12 cellular contexts compared by ENCODE assay signal in the genomic region with DNA sequence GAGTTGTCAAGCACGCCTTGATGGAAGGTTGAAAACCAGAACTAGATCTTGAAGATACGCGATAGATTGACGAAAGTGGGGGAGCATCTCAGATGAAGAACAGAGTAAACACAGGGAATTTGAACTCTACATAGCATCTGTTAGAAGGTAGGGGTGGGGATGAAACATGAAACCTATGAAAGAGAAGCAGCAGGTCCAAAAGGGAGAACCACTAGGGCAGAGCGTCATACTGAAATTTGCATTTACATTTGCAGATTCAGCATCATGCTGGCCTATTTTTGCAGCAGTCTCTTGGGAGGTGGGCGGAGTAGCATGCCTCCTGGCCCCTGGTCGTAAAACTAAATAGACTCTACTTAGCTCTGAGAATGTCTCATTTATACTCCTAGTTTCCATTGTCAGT.
DNase-seq lines count a peak whose midpoint lies in the region; ATAC-seq and TF ChIP-seq lines count a peak whose summit lies in the region.
"Had no signal": no experiment of that assay in that cellular context is flagged by ENCODE, and none has a peak within 500 bp of the region (broad histone marks: within the 10 kb centered on the region; RNA-seq: fewer than 3 reads in every experiment).

No MANE protein-coding gene starts in this region.

- H3K36me3 Mint-ChIP-seq in activated naive CD8-positive, alpha-beta T cell = no peaks in the 10 kb centered on the region

- DNase-seq in NCI-H526 (lab: John Stamatoyannopoulos, UW) (peak; percentile 72 to 86), OCI-M1 (lab: John Stamatoyannopoulos, UW) (no peak), GM03348 (ENCODE audit: low spot score) (no peak)
- peak; percentile 41 to 58 for DNase-seq in stimulated activated CD4-positive, alpha-beta T cell treated with anti-CD3 and anti-CD28 coated beads, Interleukin-4, amount 100 ng/mL, for 48 hours (ENCODE audit: low read depth in 2 of 2)
- DNase-seq: MG63, spleen, thyroid gland had no signal

- ATAC-seq in GM19035 (IDR thresholded peaks at IDR 0.05; ENCODE audit: unreplicated experiment) (peak; percentile 60), HG03460 (IDR thresholded peaks at IDR 0.05; ENCODE audit: unreplicated experiment) (no peak), SK-N-SH treated with all-trans-retinoic acid at 6 μM for 48 hours (no peak)

- peak overlapping the region; percentile 79 for H3K4me3 Mint-ChIP-seq in activated naive CD8-positive, alpha-beta T cell
- H3K4me3 Mint-ChIP-seq: nephron had no signal

- H3K27me3 Mint-ChIP-seq in activated naive CD8-positive, alpha-beta T cell = no peaks in the 10 kb centered on the region

- peak overlapping the region; percentile 97 for H3K27ac Mint-ChIP-seq in activated naive CD8-positive, alpha-beta T cell
- H3K27ac Mint-ChIP-seq: nephron had no signal

- H3K9me3 Mint-ChIP-seq in activated naive CD8-positive, alpha-beta T cell (ENCODE audit: low read depth) = no peaks in the 10 kb centered on the region
- H3K9me3 Mint-ChIP-seq: nephron had no signal

- peaks cover 66% of the 10 kb centered on the region for H3K4me1 Mint-ChIP-seq in activated naive CD8-positive, alpha-beta T cell (ENCODE audit: low read depth)

TF ChIP-seq in SK-N-SH treated with all-trans-retinoic acid at 6 μM for 48 hours, 23 proteins besides CTCF, POLR2A, EP300 and RAD21:
- no peak for TF ChIP-seq BACH2 (CRISPR knock-in tag; IDR thresholded peaks at IDR 0.05; ENCODE audit: borderline replicate concordance)
- TF ChIP-seq, protein P1, sequence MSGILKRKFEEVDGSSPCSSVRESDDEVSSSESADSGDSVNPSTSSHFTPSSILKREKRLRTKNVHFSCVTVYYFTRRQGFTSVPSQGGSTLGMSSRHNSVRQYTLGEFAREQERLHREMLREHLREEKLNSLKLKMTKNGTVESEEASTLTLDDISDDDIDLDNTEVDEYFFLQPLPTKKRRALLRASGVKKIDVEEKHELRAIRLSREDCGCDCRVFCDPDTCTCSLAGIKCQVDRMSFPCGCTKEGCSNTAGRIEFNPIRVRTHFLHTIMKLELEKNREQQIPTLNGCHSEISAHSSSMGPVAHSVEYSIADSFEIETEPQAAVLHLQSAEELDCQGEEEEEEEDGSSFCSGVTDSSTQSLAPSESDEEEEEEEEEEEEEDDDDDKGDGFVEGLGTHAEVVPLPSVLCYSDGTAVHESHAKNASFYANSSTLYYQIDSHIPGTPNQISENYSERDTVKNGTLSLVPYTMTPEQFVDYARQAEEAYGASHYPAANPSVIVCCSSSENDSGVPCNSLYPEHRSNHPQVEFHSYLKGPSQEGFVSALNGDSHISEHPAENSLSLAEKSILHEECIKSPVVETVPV (CRISPR knock-in tag; IDR thresholded peaks at IDR 0.05) = no peak
- TF ChIP-seq, protein P2, sequence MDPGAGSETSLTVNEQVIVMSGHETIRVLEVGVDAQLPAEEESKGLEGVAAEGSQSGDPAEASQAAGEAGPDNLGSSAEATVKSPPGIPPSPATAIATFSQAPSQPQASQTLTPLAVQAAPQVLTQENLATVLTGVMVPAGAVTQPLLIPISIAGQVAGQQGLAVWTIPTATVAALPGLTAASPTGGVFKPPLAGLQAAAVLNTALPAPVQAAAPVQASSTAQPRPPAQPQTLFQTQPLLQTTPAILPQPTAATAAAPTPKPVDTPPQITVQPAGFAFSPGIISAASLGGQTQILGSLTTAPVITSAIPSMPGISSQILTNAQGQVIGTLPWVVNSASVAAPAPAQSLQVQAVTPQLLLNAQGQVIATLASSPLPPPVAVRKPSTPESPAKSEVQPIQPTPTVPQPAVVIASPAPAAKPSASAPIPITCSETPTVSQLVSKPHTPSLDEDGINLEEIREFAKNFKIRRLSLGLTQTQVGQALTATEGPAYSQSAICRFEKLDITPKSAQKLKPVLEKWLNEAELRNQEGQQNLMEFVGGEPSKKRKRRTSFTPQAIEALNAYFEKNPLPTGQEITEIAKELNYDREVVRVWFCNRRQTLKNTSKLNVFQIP (CRISPR knock-in tag; IDR thresholded peaks at IDR 0.05; ENCODE audit: borderline replicate concordance, low read depth) = no peak
- TF ChIP-seq ESRRG (CRISPR knock-in tag; IDR thresholded peaks at IDR 0.05) = no peak
- TF ChIP-seq, protein P3, sequence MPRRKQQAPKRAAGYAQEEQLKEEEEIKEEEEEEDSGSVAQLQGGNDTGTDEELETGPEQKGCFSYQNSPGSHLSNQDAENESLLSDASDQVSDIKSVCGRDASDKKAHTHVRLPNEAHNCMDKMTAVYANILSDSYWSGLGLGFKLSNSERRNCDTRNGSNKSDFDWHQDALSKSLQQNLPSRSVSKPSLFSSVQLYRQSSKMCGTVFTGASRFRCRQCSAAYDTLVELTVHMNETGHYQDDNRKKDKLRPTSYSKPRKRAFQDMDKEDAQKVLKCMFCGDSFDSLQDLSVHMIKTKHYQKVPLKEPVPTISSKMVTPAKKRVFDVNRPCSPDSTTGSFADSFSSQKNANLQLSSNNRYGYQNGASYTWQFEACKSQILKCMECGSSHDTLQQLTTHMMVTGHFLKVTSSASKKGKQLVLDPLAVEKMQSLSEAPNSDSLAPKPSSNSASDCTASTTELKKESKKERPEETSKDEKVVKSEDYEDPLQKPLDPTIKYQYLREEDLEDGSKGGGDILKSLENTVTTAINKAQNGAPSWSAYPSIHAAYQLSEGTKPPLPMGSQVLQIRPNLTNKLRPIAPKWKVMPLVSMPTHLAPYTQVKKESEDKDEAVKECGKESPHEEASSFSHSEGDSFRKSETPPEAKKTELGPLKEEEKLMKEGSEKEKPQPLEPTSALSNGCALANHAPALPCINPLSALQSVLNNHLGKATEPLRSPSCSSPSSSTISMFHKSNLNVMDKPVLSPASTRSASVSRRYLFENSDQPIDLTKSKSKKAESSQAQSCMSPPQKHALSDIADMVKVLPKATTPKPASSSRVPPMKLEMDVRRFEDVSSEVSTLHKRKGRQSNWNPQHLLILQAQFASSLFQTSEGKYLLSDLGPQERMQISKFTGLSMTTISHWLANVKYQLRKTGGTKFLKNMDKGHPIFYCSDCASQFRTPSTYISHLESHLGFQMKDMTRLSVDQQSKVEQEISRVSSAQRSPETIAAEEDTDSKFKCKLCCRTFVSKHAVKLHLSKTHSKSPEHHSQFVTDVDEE (CRISPR knock-in tag; IDR thresholded peaks at IDR 0.05) = no peak
- no peak for TF ChIP-seq ZC3H10 (CRISPR knock-in tag; IDR thresholded peaks at IDR 0.05)
- TF ChIP-seq ZFP3 (CRISPR knock-in tag; IDR thresholded peaks at IDR 0.05) = no peak
- TF ChIP-seq OSR1 (CRISPR knock-in tag; IDR thresholded peaks at IDR 0.05) = no peak
- no peak for TF ChIP-seq SNAI2 (CRISPR knock-in tag; IDR thresholded peaks at IDR 0.05)
TF ChIP-seq in SK-N-SH treated with all-trans-retinoic acid at 6 μM for 48 hours: peak in this region for 0.

Comparison
In these comparisons a context has a peak if more than half of its experiments do, and no peak if none do; other contexts are left out.
1. DNase-seq: peak in NCI-H526 (2 of 2) and stimulated activated CD4-positive, alpha-beta T cell treated with anti-CD3 and anti-CD28 coated beads, Interleukin-4, amount 100 ng/mL, for 48 hours (2 of 2); none in OCI-M1 (single experiment) and GM03348 (single experiment).